In the genomic region with DNA sequence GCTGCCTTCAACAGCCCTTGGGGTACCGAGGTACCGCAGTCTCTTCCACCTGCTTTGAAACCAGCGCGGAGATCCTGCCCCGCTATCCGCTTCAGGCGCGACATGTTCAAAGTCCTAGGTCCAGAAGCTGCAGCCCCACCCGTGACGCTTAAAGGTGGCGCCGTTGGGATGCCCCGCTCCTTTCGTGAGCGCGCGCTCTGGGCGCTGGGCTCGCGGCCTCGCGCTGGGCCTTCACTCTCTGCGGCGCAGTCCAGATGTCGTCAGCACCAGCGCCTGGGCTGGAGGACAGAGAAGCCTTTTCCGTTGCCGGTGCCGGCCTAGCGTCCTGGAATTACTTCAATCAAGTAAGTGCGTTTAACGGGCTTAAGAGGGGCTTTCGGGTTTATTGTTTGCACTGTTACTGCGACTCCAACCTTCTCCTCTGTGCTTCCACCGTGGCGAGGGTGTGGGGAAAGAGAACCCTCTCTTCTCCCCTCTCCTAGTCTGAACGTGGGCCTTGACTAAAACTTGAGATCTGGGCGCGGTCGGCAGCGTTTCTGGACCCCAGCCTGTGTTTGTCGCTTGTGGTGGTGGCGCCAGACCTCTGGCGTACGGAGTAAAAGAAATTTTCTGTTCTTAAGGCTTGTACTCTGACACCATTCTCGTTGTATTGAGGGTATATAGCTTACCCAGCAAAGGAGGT, we compare ENCODE assay signal across 8 cellular contexts. TPM values are rescaled to one million over a fixed set of nuclear protein-coding genes. Genes with fewer than 3 reads are reported as not detected.
DNase-seq lines count a peak whose midpoint lies in the region; ATAC-seq and TF ChIP-seq lines count a peak whose summit lies in the region.

A gene (minus strand): TSS at position 143 of the 682 bp plus-strand sequence. CDS start 39 bp downstream, at position 104.

- H3K9me3 ChIP-seq in ascending aorta = no peaks in the 10 kb centered on the region
- H3K9me3 ChIP-seq in right cardiac atrium (ENCODE audit: control insufficient read depth, low read length) = no peaks in the 10 kb centered on the region
- no peaks in the 10 kb centered on the region for H3K9me3 ChIP-seq in uterus

- under 1% methylated on average over 46 of the region's 46 CpGs for WGBS in right cardiac atrium

- ATAC-seq in GM18499 (IDR thresholded peaks at IDR 0.05; ENCODE audit: insufficient read depth, unreplicated experiment) = peak; percentile 73
- peak; percentile 82 for ATAC-seq in HG02943 (IDR thresholded peaks at IDR 0.05; ENCODE audit: low read depth, unreplicated experiment)
- ATAC-seq in right cardiac atrium = peak; percentile 99

- H3K4me3 ChIP-seq in ascending aorta (peak within 1 kb of the TSS; percentile 72 to 82), right cardiac atrium (ENCODE audit: low read length) (peak within 1 kb of the TSS; percentile 91), uterus (peak within 1 kb of the TSS; percentile 66 to 82)

- H3K36me3 ChIP-seq in ascending aorta (peaks cover 0 to 11% of the 10 kb centered on the region in 2 donors), uterus (no peaks in the 10 kb centered on the region)

- peak; percentile 38 to 66 for TF ChIP-seq POLR2A in uterus (IDR thresholded peaks at IDR 0.05)

- peak; percentile 51 for DNase-seq in NCI-H187 treated with DMSO at 0.1 percent for 48 hours (lab: John Stamatoyannopoulos, UW)
- DNase-seq in ascending aorta (ENCODE audit: low spot score in 2 of 2) = peak; percentile 88 to 97
- peak; percentile 97 to 99 (median 98) for DNase-seq in right cardiac atrium
- DNase-seq in pulmonary artery endothelial cell (ENCODE audit: low read depth, low spot score) = peak; percentile 84
- peak; percentile 93 to 97 for DNase-seq in uterus

- H3K27ac ChIP-seq in ascending aorta = peak within 1 kb of the TSS; percentile 85 to 94
- peak within 1 kb of the TSS; percentile 88 for H3K27ac ChIP-seq in right cardiac atrium (ENCODE audit: low read length)
- H3K27ac ChIP-seq in uterus = peak within 1 kb of the TSS; percentile 83 to 87

- TF ChIP-seq CTCF in ascending aorta (IDR thresholded peaks at IDR 0.05) (no peak), uterus (IDR thresholded peaks at IDR 0.05) (peak in 3 of 4 experiments; percentile 23 to 35 (median 26))

- H3K27me3 ChIP-seq in ascending aorta = no peaks in the 10 kb centered on the region
- no peaks in the 10 kb centered on the region for H3K27me3 ChIP-seq in right cardiac atrium (ENCODE audit: control insufficient read depth, insufficient read depth)
- H3K27me3 ChIP-seq in uterus = no peaks in the 10 kb centered on the region

- intact Hi-C loops in T-helper 2 cell treated with Interferon-gamma antibody and Interleukin-4, amounts not matched to agents 100 ng/mL and 5 ng/mL, for 36 hours (cut with micrococcal nuclease) = loop anchor here (1.0 kb wide), 4 partner anchors 16 to 876 kb away; a partner anchor contains a TSS
- intact Hi-C loops in ascending aorta (cut with DNase I) = loop anchor here (1.0 to 10.0 kb wide), 5 partner anchors 16 to 1971 kb away; a partner anchor contains a TSS
- intact Hi-C loops in right cardiac atrium (cut with DNase I) = no loop called here
- intact Hi-C loops in uterus (cut with DNase I; ENCODE audit: low total_unique reads) = no loop called here

- H3K4me1 ChIP-seq in ascending aorta = peaks cover 0 to 28% of the 10 kb centered on the region in 2 donors
- H3K4me1 ChIP-seq in right cardiac atrium (ENCODE audit: control insufficient read depth, insufficient read depth, low read length) = peaks cover 5% of the 10 kb centered on the region
- peaks cover 0 to 5% of the 10 kb centered on the region in 2 donors for H3K4me1 ChIP-seq in uterus

RNA-seq across cellular contexts. Expression of the gene that starts here (rescaled TPM):
- total RNA-seq in T-helper 2 cell treated with Interferon-gamma antibody and Interleukin-4, amounts not matched to agents 100 ng/mL and 5 ng/mL, for 36 hours = 20.3 and 21.9 TPM in 2 replicates
- total RNA-seq in ascending aorta (10.6 TPM), right cardiac atrium (10 to 100 TPM; 10.4 to 11.3 (median 11.0) TPM), pulmonary artery endothelial cell (27.3 and 30.6 TPM in 2 replicates), uterus (10 to 100 TPM in 3 of 4 donors, 1 to 10 TPM in 1; 6.1 to 37.3 (median 18.1) TPM)
- polyA plus RNA-seq in right cardiac atrium = 8.9 TPM

Comparison
In these comparisons a context has a peak if more than half of its experiments do, and no peak if none do; other contexts are left out.
1. Peak in every context shown above with its lines: DNase-seq, ATAC-seq, H3K4me3 ChIP-seq and H3K27ac ChIP-seq.
2. CTCF ChIP-seq: peak in uterus (3 of 4); none in ascending aorta (0 of 3).
3. intact Hi-C loops: an anchor here in T-helper 2 cell treated with Interferon-gamma antibody and Interleukin-4, amounts not matched to agents 100 ng/mL and 5 ng/mL, for 36 hours (1.0 kb wide) and ascending aorta (1.0 to 10.0 kb wide); none called in right cardiac atrium and uterus.